ENCODE assay signal across 1 cellular context in the genomic region with DNA sequence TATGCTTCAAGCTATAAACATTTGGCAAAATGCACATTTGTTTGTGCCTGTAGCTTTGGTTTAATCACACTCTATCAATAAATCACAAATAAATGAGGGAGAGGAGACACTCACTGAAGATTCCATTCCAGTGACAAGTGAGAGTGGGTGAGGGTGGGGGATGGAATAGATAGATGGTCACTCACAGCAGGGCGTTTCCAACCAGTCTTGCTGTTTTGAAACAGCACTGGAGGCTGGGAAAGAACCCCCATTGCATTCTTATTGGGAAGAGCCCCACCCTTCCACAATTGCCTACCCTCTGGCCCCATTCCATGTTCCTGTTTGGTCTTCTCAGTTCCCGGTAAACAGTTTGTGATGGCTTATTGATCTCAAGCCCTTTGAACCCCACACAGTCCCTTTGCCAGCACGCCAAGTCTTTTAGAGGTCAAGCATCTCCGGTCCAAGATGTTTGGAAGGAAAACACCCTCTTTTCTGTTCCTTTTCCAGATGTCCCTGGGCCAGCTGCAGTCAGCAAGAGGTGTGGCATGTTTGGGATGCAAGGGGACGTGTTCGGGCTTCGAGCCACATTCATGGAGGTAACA.
TF ChIP-seq lines count a peak whose summit lies in the region.

No MANE protein-coding gene starts in this region.

TF ChIP-seq in HepG2, 621 proteins besides CTCF, POLR2A, EP300 and RAD21 (continued from another document):
- TF ChIP-seq AHDC1 (CRISPR knock-in tag; IDR thresholded peaks at IDR 0.05; ENCODE audit: borderline replicate concordance) = peak; percentile 58; the same call in 1 of the 2 replicates
- TF ChIP-seq, protein P1, sequence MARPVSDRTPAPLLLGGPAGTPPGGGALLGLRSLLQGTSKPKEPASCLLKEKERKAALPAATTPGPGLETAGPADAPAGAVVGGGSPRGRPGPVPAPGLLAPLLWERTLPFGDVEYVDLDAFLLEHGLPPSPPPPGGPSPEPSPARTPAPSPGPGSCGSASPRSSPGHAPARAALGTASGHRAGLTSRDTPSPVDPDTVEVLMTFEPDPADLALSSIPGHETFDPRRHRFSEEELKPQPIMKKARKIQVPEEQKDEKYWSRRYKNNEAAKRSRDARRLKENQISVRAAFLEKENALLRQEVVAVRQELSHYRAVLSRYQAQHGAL (CRISPR knock-in tag; IDR thresholded peaks at IDR 0.05; ENCODE audit: not compliant biosample characterization) = no peak
- TF ChIP-seq, protein P2, sequence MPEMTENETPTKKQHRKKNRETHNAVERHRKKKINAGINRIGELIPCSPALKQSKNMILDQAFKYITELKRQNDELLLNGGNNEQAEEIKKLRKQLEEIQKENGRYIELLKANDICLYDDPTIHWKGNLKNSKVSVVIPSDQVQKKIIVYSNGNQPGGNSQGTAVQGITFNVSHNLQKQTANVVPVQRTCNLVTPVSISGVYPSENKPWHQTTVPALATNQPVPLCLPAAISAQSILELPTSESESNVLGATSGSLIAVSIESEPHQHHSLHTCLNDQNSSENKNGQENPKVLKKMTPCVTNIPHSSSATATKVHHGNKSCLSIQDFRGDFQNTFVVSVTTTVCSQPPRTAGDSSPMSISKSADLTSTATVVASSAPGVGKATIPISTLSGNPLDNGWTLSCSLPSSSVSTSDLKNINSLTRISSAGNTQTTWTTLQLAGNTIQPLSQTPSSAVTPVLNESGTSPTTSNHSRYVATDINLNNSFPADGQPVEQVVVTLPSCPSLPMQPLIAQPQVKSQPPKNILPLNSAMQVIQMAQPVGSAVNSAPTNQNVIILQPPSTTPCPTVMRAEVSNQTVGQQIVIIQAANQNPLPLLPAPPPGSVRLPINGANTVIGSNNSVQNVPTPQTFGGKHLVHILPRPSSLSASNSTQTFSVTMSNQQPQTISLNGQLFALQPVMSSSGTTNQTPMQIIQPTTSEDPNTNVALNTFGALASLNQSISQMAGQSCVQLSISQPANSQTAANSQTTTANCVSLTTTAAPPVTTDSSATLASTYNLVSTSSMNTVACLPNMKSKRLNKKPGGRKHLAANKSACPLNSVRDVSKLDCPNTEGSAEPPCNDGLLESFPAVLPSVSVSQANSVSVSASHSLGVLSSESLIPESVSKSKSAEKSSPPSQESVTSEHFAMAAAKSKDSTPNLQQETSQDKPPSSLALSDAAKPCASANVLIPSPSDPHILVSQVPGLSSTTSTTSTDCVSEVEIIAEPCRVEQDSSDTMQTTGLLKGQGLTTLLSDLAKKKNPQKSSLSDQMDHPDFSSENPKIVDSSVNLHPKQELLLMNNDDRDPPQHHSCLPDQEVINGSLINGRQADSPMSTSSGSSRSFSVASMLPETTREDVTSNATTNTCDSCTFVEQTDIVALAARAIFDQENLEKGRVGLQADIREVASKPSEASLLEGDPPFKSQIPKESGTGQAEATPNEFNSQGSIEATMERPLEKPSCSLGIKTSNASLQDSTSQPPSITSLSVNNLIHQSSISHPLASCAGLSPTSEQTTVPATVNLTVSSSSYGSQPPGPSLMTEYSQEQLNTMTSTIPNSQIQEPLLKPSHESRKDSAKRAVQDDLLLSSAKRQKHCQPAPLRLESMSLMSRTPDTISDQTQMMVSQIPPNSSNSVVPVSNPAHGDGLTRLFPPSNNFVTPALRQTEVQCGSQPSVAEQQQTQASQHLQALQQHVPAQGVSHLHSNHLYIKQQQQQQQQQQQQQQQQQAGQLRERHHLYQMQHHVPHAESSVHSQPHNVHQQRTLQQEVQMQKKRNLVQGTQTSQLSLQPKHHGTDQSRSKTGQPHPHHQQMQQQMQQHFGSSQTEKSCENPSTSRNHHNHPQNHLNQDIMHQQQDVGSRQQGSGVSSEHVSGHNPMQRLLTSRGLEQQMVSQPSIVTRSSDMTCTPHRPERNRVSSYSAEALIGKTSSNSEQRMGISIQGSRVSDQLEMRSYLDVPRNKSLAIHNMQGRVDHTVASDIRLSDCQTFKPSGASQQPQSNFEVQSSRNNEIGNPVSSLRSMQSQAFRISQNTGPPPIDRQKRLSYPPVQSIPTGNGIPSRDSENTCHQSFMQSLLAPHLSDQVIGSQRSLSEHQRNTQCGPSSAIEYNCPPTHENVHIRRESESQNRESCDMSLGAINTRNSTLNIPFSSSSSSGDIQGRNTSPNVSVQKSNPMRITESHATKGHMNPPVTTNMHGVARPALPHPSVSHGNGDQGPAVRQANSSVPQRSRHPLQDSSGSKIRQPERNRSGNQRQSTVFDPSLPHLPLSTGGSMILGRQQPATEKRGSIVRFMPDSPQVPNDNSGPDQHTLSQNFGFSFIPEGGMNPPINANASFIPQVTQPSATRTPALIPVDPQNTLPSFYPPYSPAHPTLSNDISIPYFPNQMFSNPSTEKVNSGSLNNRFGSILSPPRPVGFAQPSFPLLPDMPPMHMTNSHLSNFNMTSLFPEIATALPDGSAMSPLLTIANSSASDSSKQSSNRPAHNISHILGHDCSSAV (CRISPR knock-in tag; IDR thresholded peaks at IDR 0.05; ENCODE audit: borderline replicate concordance) = no peak
